9 cellular contexts compared by ENCODE assay signal in the genomic region with DNA sequence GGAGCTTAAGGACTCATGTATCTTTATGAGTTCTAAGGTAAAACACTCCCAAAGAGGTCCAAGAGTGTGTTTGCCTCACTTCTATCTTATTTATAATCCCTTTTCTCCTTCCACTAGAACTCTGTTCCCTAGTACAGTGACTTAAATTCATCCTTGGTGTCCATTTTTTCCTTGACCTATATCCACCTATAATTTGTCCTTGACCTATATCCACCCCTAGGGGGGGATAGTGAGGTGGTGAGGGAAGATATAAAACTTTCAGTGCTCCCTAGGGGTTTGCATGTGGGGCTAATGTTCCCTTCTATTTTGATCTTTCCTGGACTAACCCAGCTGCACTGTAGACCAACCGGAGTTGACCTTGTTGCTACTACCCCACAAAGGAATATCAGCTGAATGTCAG.
DNase-seq lines count a peak whose midpoint lies in the region; ATAC-seq and TF ChIP-seq lines count a peak whose summit lies in the region.
"Had no signal": no experiment of that assay in that cellular context is flagged by ENCODE, and none has a peak within 500 bp of the region (broad histone marks: within the 10 kb centered on the region; RNA-seq: fewer than 3 reads in every experiment).

No MANE protein-coding gene starts in this region.

- peaks cover 0 to 5% (median 1%) of the 10 kb centered on the region in 7 donors for H3K9me3 Mint-ChIP-seq in CD4-positive, CD25-positive, alpha-beta regulatory T cell

- no peak overlapping the region for H3K9ac ChIP-seq in HCT116 (ENCODE audit: low read length)

- CTCF ChIA-PET in HCT116 (lab: Charles Lee) = interaction anchor here (1.0 to 1.4 kb wide), 2 partner anchors 16 to 155 kb away, joined by 3 to 4 read pairs; no protein-coding TSS in a partner anchor

- ATAC-seq in CD4-positive, CD25-positive, alpha-beta regulatory T cell (ENCODE audit: low read depth in 2 of 2) = no peak
- ATAC-seq in HCT116 (peak; percentile 80), left colon (no peak)

- no peaks in the 10 kb centered on the region for H3K27me3 Mint-ChIP-seq in CD4-positive, CD25-positive, alpha-beta regulatory T cell
- H3K27me3 Mint-ChIP-seq: activated naive CD8-positive, alpha-beta T cell treated with anti-CD3 and anti-CD28 coated beads for 36 hours had no signal

- POLR2A ChIA-PET in HCT116 (lab: Charles Lee) = no interaction called here

- H3K27me3 ChIP-seq in CD4-positive, CD25-positive, alpha-beta regulatory T cell (ENCODE audit: control insufficient read depth, insufficient read depth, low read length) = no peaks in the 10 kb centered on the region
- no peaks in the 10 kb centered on the region for H3K27me3 ChIP-seq in HCT116 (ENCODE audit: insufficient read depth, low read length)
- H3K27me3 ChIP-seq in SJCRH30 = no peaks in the 10 kb centered on the region
- no peaks in the 10 kb centered on the region for H3K27me3 ChIP-seq in esophagus squamous epithelium

- no peak overlapping the region for H3K27ac Mint-ChIP-seq in CD4-positive, CD25-positive, alpha-beta regulatory T cell
- H3K27ac Mint-ChIP-seq: activated naive CD8-positive, alpha-beta T cell treated with anti-CD3 and anti-CD28 coated beads for 36 hours had no signal

- peaks cover 42% of the 10 kb centered on the region for H3K4me1 ChIP-seq in CD4-positive, CD25-positive, alpha-beta regulatory T cell (ENCODE audit: control insufficient read depth, insufficient read depth, low read length, poor library complexity, severe bottlenecking)
- H3K4me1 ChIP-seq in HCT116 (ENCODE audit: control insufficient read depth in 1 of 2, insufficient read depth in 2 of 2, low read length in 2 of 2) (no peaks in the 10 kb centered on the region), SJCRH30 (no peaks in the 10 kb centered on the region), esophagus squamous epithelium (peaks cover 0 to 8% (median 4%) of the 10 kb centered on the region in 3 donors)

- H3K9me2 ChIP-seq in HCT116 (ENCODE audit: insufficient read depth) = no peaks in the 10 kb centered on the region

- H2AFZ ChIP-seq in HCT116 (ENCODE audit: low read depth, low read length, poor library complexity, severe bottlenecking) = no peak overlapping the region

- peaks cover 32 to 78% (median 54%) of the 10 kb centered on the region in 4 donors for H3K4me1 Mint-ChIP-seq in CD4-positive, CD25-positive, alpha-beta regulatory T cell

- no TSS peak for BruUV-seq in HCT116 (replicated peaks; lab: Mats Ljungman, UMichigan)

- H3K27ac ChIP-seq in CD4-positive, CD25-positive, alpha-beta regulatory T cell (ENCODE audit: insufficient read depth, low read length, poor library complexity, severe bottlenecking) = no peak overlapping the region
- H3K27ac ChIP-seq in HCT116 (ENCODE audit: low read depth, low read length) (no peak overlapping the region), SJCRH30 (no peak overlapping the region), esophagus squamous epithelium (no peak overlapping the region)

- H3K36me3 Mint-ChIP-seq in CD4-positive, CD25-positive, alpha-beta regulatory T cell = no peaks in the 10 kb centered on the region
- H3K36me3 Mint-ChIP-seq: activated naive CD8-positive, alpha-beta T cell treated with anti-CD3 and anti-CD28 coated beads for 36 hours had no signal

- no peaks in the 10 kb centered on the region for H3K9me3 ChIP-seq in CD4-positive, CD25-positive, alpha-beta regulatory T cell (ENCODE audit: control insufficient read depth in 2 of 2, low read length in 2 of 2)
- H3K9me3 ChIP-seq in HCT116 (ENCODE audit: control insufficient read depth in 1 of 2, insufficient read depth in 1 of 2, low read depth in 1 of 2, low read length in 2 of 2) (no peaks in the 10 kb centered on the region), SJCRH30 (replicated peaks) (no peaks in the 10 kb centered on the region; the same call in 1 of the 2 replicates), esophagus squamous epithelium (no peaks in the 10 kb centered on the region)

- no peak overlapping the region for H3K4me2 ChIP-seq in HCT116 (ENCODE audit: low read length)

- no peak for TF ChIP-seq RAD21 in HCT116 (IDR thresholded peaks at IDR 0.05; ENCODE audit: low read depth)

- 44 to 88% methylated on average over 1 of the region's 1 CpG for WGBS in esophagus squamous epithelium, 2 donors

- TF ChIP-seq CTCF in HCT116 (IDR thresholded peaks at IDR 0.05 in 2 of 3, conservative IDR thresholded peaks at IDR 0.05 in 1 of 3; ENCODE audit: borderline replicate concordance in 1 of 3, insufficient read depth in 1 of 3, low read depth in 2 of 3, low read length in 2 of 3) = peak in 2 of 3 experiments; percentile 57 to 58; a peak in 3 of 6 replicates
- TF ChIP-seq CTCF in esophagus squamous epithelium (IDR thresholded peaks at IDR 0.05) = peak in 3 of 6 experiments; percentile 8 to 13 (median 10)

- RAD21 ChIA-PET in HCT116 (lab: Charles Lee; ENCODE audit: low non-redundant PET in 1 of 2, low total read pairs in 2 of 2, uncharacterized antibody in 2 of 2, unreplicated experiment in 2 of 2) = interaction anchor here in 1 of 2 experiments (1.1 kb wide), 1 partner anchor 254 kb away, joined by 3 read pairs; no protein-coding TSS in a partner anchor

- H3K4me3 ChIP-seq in CD4-positive, CD25-positive, alpha-beta regulatory T cell (ENCODE audit: low read depth, low read length) = no peak overlapping the region
- H3K4me3 ChIP-seq in HCT116 (replicated peaks in 1 of 2; ENCODE audit: low read depth in 1 of 2, low read length in 2 of 2) (no peak overlapping the region), SJCRH30 (no peak overlapping the region), esophagus squamous epithelium (no peak overlapping the region)

- no peaks in the 10 kb centered on the region for H3K36me3 ChIP-seq in CD4-positive, CD25-positive, alpha-beta regulatory T cell (ENCODE audit: control insufficient read depth, insufficient read depth, low read length)
- H3K36me3 ChIP-seq in HCT116 (ENCODE audit: control insufficient read depth in 1 of 2, insufficient read depth in 2 of 2, low read length in 2 of 2) = no peaks in the 10 kb centered on the region
- no peaks in the 10 kb centered on the region for H3K36me3 ChIP-seq in SJCRH30
- H3K36me3 ChIP-seq in esophagus squamous epithelium = no peaks in the 10 kb centered on the region

- intact Hi-C loops in HCT116 (cut with micrococcal nuclease) = loop anchor here (10.0 kb wide), 1 partner anchor 450 kb away; no protein-coding TSS in a partner anchor
- intact Hi-C loops in left colon (cut with DNase I, micrococcal nuclease) = no loop called here
- intact Hi-C loops in esophagus squamous epithelium (cut with DNase I) = no loop called here

- no peaks in the 10 kb centered on the region for H4K20me1 ChIP-seq in HCT116 (ENCODE audit: insufficient read depth)

- no peak overlapping the region for H3K4me3 Mint-ChIP-seq in CD4-positive, CD25-positive, alpha-beta regulatory T cell
- H3K4me3 Mint-ChIP-seq: activated naive CD8-positive, alpha-beta T cell treated with anti-CD3 and anti-CD28 coated beads for 36 hours had no signal

- peak in 2 of 3 donors; percentile 12 to 54 for DNase-seq in CD4-positive, CD25-positive, alpha-beta regulatory T cell
- DNase-seq in HCT116 (ENCODE audit: low read depth, low spot score) (no peak), SJCRH30 (peak; percentile 36 to 67), left kidney (ENCODE audit: low read depth, low spot score) (peak; percentile 11), left colon (no peak), esophagus squamous epithelium (lab: John Stamatoyannopoulos, UW) (no peak), anterior cingulate cortex (lab: John Stamatoyannopoulos, UW) (no peak), GDM1 (lab: John Stamatoyannopoulos, UW) (no peak)
- DNase-seq: activated naive CD8-positive, alpha-beta T cell treated with anti-CD3 and anti-CD28 coated beads for 36 hours had no signal

- TF ChIP-seq POLR2A in HCT116 (IDR thresholded peaks at IDR 0.05; ENCODE audit: borderline replicate concordance, extremely low read depth, insufficient read depth, insufficient read length) = no peak
- TF ChIP-seq POLR2A in esophagus squamous epithelium (IDR thresholded peaks at IDR 0.05) = no peak

- H3K79me2 ChIP-seq in HCT116 (ENCODE audit: insufficient read depth, low read length) = no peaks in the 10 kb centered on the region

TF ChIP-seq in HCT116, 20 proteins besides CTCF, POLR2A, EP300 and RAD21:
- TF ChIP-seq CBX3 (IDR thresholded peaks at IDR 0.05; ENCODE audit: low read depth) = no peak
- no peak for TF ChIP-seq EZH2 (IDR thresholded peaks at IDR 0.05)

Comparison
In these comparisons a context has a peak if more than half of its experiments do, and no peak if none do; other contexts are left out.
1. DNase-seq: peak in CD4-positive, CD25-positive, alpha-beta regulatory T cell (2 of 3), SJCRH30 (2 of 2) and left kidney (single experiment); none in HCT116 (single experiment), left colon (0 of 2), esophagus squamous epithelium (single experiment), anterior cingulate cortex (0 of 58) and GDM1 (single experiment).